In genomic region chr3:50245251-50245745, GRCh38 we compare ENCODE assay signal across 1 cellular context.
TF ChIP-seq lines count a peak whose summit lies in the region.

No MANE protein-coding gene starts in this region.

TF ChIP-seq in A549, 52 proteins besides CTCF, POLR2A, EP300 and RAD21 (continued from another document):
- TF ChIP-seq ATOH8 (CRISPR knock-in tag; IDR thresholded peaks at IDR 0.05; ENCODE audit: low read depth), result no peak
- TF ChIP-seq FOSB (CRISPR knock-in tag; IDR thresholded peaks at IDR 0.05), result no peak
- no peak for TF ChIP-seq PBX3 (IDR thresholded peaks at IDR 0.05)
- no peak for TF ChIP-seq CBX8 (IDR thresholded peaks at IDR 0.05)
- TF ChIP-seq HDAC2 (IDR thresholded peaks at IDR 0.05), result no peak
- no peak for TF ChIP-seq ZSCAN20 (CRISPR knock-in tag; IDR thresholded peaks at IDR 0.05)
- TF ChIP-seq KDM1A (IDR thresholded peaks at IDR 0.05; ENCODE audit: low read depth), result no peak
- TF ChIP-seq CEBPB (IDR thresholded peaks at IDR 0.05), result no peak
- TF ChIP-seq RFX5 (IDR thresholded peaks at IDR 0.05), result no peak
- no peak for TF ChIP-seq BCL3 (IDR thresholded peaks at IDR 0.05)
- TF ChIP-seq JUN (IDR thresholded peaks at IDR 0.05), result no peak
- no peak for TF ChIP-seq ESRRA (IDR thresholded peaks at IDR 0.05; ENCODE audit: borderline replicate concordance, low read length)
- no peak for TF ChIP-seq ZNF302 (CRISPR knock-in tag; IDR thresholded peaks at IDR 0.05)
- TF ChIP-seq NPAS2 (CRISPR knock-in tag; IDR thresholded peaks at IDR 0.05; ENCODE audit: borderline replicate concordance), result no peak
- TF ChIP-seq SMC3 (IDR thresholded peaks at IDR 0.05), result no peak
TF ChIP-seq in A549: peak in this region for 0.
